8 cellular contexts compared by ENCODE assay signal in genomic region chr16:22007509-22008214, GRCh38. TPM values are rescaled to one million over a fixed set of nuclear protein-coding genes. Genes with fewer than 3 reads are reported as not detected.
DNase-seq lines count a peak whose midpoint lies in the region; ATAC-seq and TF ChIP-seq lines count a peak whose summit lies in the region.

TSS of gene MOSMO (plus strand) at chr16:22008111. CDS start at chr16:22008302, 191 bp downstream.

- ATAC-seq in HG02623 (IDR thresholded peaks at IDR 0.05; ENCODE audit: unreplicated experiment) (peak; percentile 62), GM21447 (IDR thresholded peaks at IDR 0.05; ENCODE audit: unreplicated experiment) (no peak)

- H3K4me1 ChIP-seq in mononuclear cell (ENCODE audit: insufficient read depth, low read length) = peaks cover 23% of the 10 kb centered on the region

- no peak for TF ChIP-seq CTCF in GM10248 (IDR thresholded peaks at IDR 0.05; ENCODE audit: control extremely low read depth, extremely low read depth, low read depth, missing control alignments)
- no peak for TF ChIP-seq CTCF in epithelial cell of esophagus (IDR thresholded peaks at IDR 0.05; ENCODE audit: insufficient read depth, low read depth, low read length, missing control alignments)

- H3K9me3 ChIP-seq in mononuclear cell (ENCODE audit: low read depth, low read length) = no peaks in the 10 kb centered on the region

- H3K4me3 ChIP-seq in epithelial cell of esophagus (ENCODE audit: low read length) (peak within 1 kb of the TSS; percentile 78), mononuclear cell (ENCODE audit: low read length) (peak within 1 kb of the TSS; percentile 84)

- CTCF ChIA-PET in GM10248 (lab: Yijun Ruan, JAX) = interaction anchor here (1.2 to 15.7 kb wide), 11 partner anchors 9 to 181 kb away, joined by 3 to 313 read pairs (median 6); no protein-coding TSS in a partner anchor

- no peaks in the 10 kb centered on the region for H3K27me3 ChIP-seq in mononuclear cell (ENCODE audit: insufficient read depth, low read length)

- POLR2A ChIA-PET in GM10248 (lab: Yijun Ruan, JAX) = interaction anchor here (0.5 to 1.0 kb wide), 3 partner anchors 9 to 217 kb away, joined by 3 to 5 read pairs (median 3); no protein-coding TSS in a partner anchor

- peak; percentile 89 for DNase-seq in GM10248 (ENCODE audit: extremely low spot score)
- peak; percentile 25 for DNase-seq in NCI-H774 (lab: John Stamatoyannopoulos, UW)
- DNase-seq in activated CD8-positive, alpha-beta memory T cell treated with anti-CD3 and anti-CD28 coated beads, Interleukin-2, amount 50 U/mL, for 48 hours = peak; percentile 83
- DNase-seq in epithelial cell of esophagus (ENCODE audit: low read depth) = peak; percentile 76
- peak; percentile 37 to 52 for DNase-seq in stimulated activated CD8-positive, alpha-beta memory T cell treated with anti-CD3 and anti-CD28 coated beads, Interleukin-2, amount 100 ng/mL, for 1 hour (ENCODE audit: low read depth in 2 of 2)

RNA-seq across cellular contexts. Expression of gene MOSMO, which starts in this region (rescaled TPM):
- total RNA-seq in mononuclear cell = 3.8 TPM

Comparison
In these comparisons a context has a peak if more than half of its experiments do, and no peak if none do; other contexts are left out.
1. DNase-seq: peak in every context shown above with its lines; median percentile 89 in GM10248; 83 in activated CD8-positive, alpha-beta memory T cell treated with anti-CD3 and anti-CD28 coated beads, Interleukin-2, amount 50 U/mL, for 48 hours; 76 in epithelial cell of esophagus; 44 in stimulated activated CD8-positive, alpha-beta memory T cell treated with anti-CD3 and anti-CD28 coated beads, Interleukin-2, amount 100 ng/mL, for 1 hour; 25 in NCI-H774.